Comparison of ENCODE assay signal across 8 cellular contexts in genomic region chr19:4938461-4938860, GRCh38. TPM values are rescaled to one million over a fixed set of nuclear protein-coding genes. Genes with fewer than 3 reads are reported as not detected.
DNase-seq lines count a peak whose midpoint lies in the region; ATAC-seq and TF ChIP-seq lines count a peak whose summit lies in the region.
"Not testable (repeated sequence)": the region's sequence is repeated elsewhere in the genome, so short reads cannot be mapped to it uniquely, and the experiment has no call there.
"Had no signal": no experiment of that assay in that cellular context is flagged by ENCODE, and none has a peak within 500 bp of the region (broad histone marks: within the 10 kb centered on the region; RNA-seq: fewer than 3 reads in every experiment).

No MANE protein-coding gene starts in this region.

- H3K79me2 ChIP-seq in neural progenitor cell (ENCODE audit: low read depth) = peaks cover 33% of the 10 kb centered on the region

- H3K27ac ChIP-seq in BLaER1; HEK293 (ENCODE audit: extremely low read depth, low read depth, low read length); neural progenitor cell: not testable (repeated sequence)
- peak overlapping the region; percentile 23; the same call in 1 of the 2 replicates for H3K27ac ChIP-seq in RWPE1

- not testable (repeated sequence) for H3K27me3 ChIP-seq in BLaER1, neural progenitor cell

- H4K20me1 ChIP-seq in BLaER1 (peaks cover 100% of the 10 kb centered on the region), neural progenitor cell (ENCODE audit: low read depth) (peaks cover 40% of the 10 kb centered on the region)

- H3F3A ChIP-seq in neural progenitor cell (ENCODE audit: low read depth) = not testable (repeated sequence)

- peak overlapping the region; percentile 6 for H3K27ac Mint-ChIP-seq in activated CD4-positive, alpha-beta memory T cell treated with anti-CD3 and anti-CD28 coated beads, Interleukin-2, amount 10 ng/mL, durations not matched to agents 7 days and 5 days
- not testable (repeated sequence) for H3K27ac Mint-ChIP-seq in natural killer cell treated with Interleukin-12 subunit alpha and Interleukin-12 subunit beta and Interleukin-15 and Interleukin-18, amount 100 ng/mL, for 72 hours
- peak overlapping the region; percentile 83 for H3K27ac Mint-ChIP-seq in neural progenitor cell
- H3K27ac Mint-ChIP-seq in progenitor cell of endocrine pancreas = peak overlapping the region; percentile 75

- H2AFZ ChIP-seq in neural progenitor cell (replicated peaks) = not testable (repeated sequence)

- not testable (repeated sequence) for H3K9me3 ChIP-seq in BLaER1; HEK293 (ENCODE audit: control insufficient read depth, insufficient read depth, low read depth, low read length); neural progenitor cell (ENCODE audit: low read depth)

- ATAC-seq in natural killer cell treated with Interleukin-12 subunit alpha and Interleukin-12 subunit beta and Interleukin-15 and Interleukin-18, amount 100 ng/mL, for 72 hours = not testable (repeated sequence)

- H3K4me3 ChIP-seq in BLaER1; HEK293 (ENCODE audit: low read depth, low read length); neural progenitor cell: not testable (repeated sequence)

- peaks cover 62% of the 10 kb centered on the region for H3K36me3 Mint-ChIP-seq in activated CD4-positive, alpha-beta memory T cell treated with anti-CD3 and anti-CD28 coated beads, Interleukin-2, amount 10 ng/mL, durations not matched to agents 7 days and 5 days (ENCODE audit: low read depth)
- not testable (repeated sequence) for H3K36me3 Mint-ChIP-seq in natural killer cell treated with Interleukin-12 subunit alpha and Interleukin-12 subunit beta and Interleukin-15 and Interleukin-18, amount 100 ng/mL, for 72 hours
- H3K36me3 Mint-ChIP-seq in neural progenitor cell = peaks cover 33% of the 10 kb centered on the region
- H3K36me3 Mint-ChIP-seq in progenitor cell of endocrine pancreas (ENCODE audit: insufficient read depth) = peaks cover 11% of the 10 kb centered on the region

- not testable (repeated sequence) for TF ChIP-seq CTCF in HEK293 (tag by site-specific recombination; IDR thresholded peaks at IDR 0.05); RWPE1 (conservative IDR thresholded peaks at IDR 0.05; ENCODE audit: low read depth); neural progenitor cell (IDR thresholded peaks at IDR 0.05); progenitor cell of endocrine pancreas (IDR thresholded peaks at IDR 0.05; ENCODE audit: unreplicated experiment)

- H3K27me3 Mint-ChIP-seq in activated CD4-positive, alpha-beta memory T cell treated with anti-CD3 and anti-CD28 coated beads, Interleukin-2, amount 10 ng/mL, durations not matched to agents 7 days and 5 days; natural killer cell treated with Interleukin-12 subunit alpha and Interleukin-12 subunit beta and Interleukin-15 and Interleukin-18, amount 100 ng/mL, for 72 hours; neural progenitor cell (ENCODE audit: insufficient read depth, low read depth); progenitor cell of endocrine pancreas: not testable (repeated sequence)

- not testable (repeated sequence) for H3K4me1 Mint-ChIP-seq in activated CD4-positive, alpha-beta memory T cell treated with anti-CD3 and anti-CD28 coated beads, Interleukin-2, amount 10 ng/mL, durations not matched to agents 7 days and 5 days; natural killer cell treated with Interleukin-12 subunit alpha and Interleukin-12 subunit beta and Interleukin-15 and Interleukin-18, amount 100 ng/mL, for 72 hours (ENCODE audit: low read depth in 2 of 2); neural progenitor cell; progenitor cell of endocrine pancreas (ENCODE audit: low read depth)

- H3K9me3 Mint-ChIP-seq in activated CD4-positive, alpha-beta memory T cell treated with anti-CD3 and anti-CD28 coated beads, Interleukin-2, amount 10 ng/mL, durations not matched to agents 7 days and 5 days; natural killer cell treated with Interleukin-12 subunit alpha and Interleukin-12 subunit beta and Interleukin-15 and Interleukin-18, amount 100 ng/mL, for 72 hours; neural progenitor cell; progenitor cell of endocrine pancreas (ENCODE audit: low read depth): not testable (repeated sequence)

- not testable (repeated sequence) for H3K9ac ChIP-seq in BLaER1, neural progenitor cell

- DNase-seq in RWPE1 (ENCODE audit: low spot score); activated CD4-positive, alpha-beta memory T cell treated with anti-CD3 and anti-CD28 coated beads, Interleukin-2, amount 10 ng/mL, durations not matched to agents 7 days and 5 days; neural progenitor cell (ENCODE audit: low spot score); progenitor cell of endocrine pancreas (ENCODE audit: low spot score, unreplicated experiment): not testable (repeated sequence)
- peak; percentile 18 for DNase-seq in natural killer cell treated with Interleukin-12 subunit alpha and Interleukin-12 subunit beta and Interleukin-15 and Interleukin-18, amount 100 ng/mL, for 72 hours (ENCODE audit: low spot score)

- not testable (repeated sequence) for H3K4me3 Mint-ChIP-seq in activated CD4-positive, alpha-beta memory T cell treated with anti-CD3 and anti-CD28 coated beads, Interleukin-2, amount 10 ng/mL, durations not matched to agents 7 days and 5 days; natural killer cell treated with Interleukin-12 subunit alpha and Interleukin-12 subunit beta and Interleukin-15 and Interleukin-18, amount 100 ng/mL, for 72 hours; neural progenitor cell; progenitor cell of endocrine pancreas (ENCODE audit: low read depth)

- CTCF ChIA-PET in HEK293 (lab: Yijun Ruan, JAX) (interaction anchor here (1.0 kb wide), 1 partner anchor 87 kb away, joined by 3 read pairs; no protein-coding TSS in a partner anchor), RWPE1 (lab: Yijun Ruan, JAX) (interaction anchor here (0.8 to 1.2 kb wide), 2 partner anchors 79 to 168 kb away, joined by 3 read pairs; no protein-coding TSS in a partner anchor)
- CTCF ChIA-PET in activated CD4-positive, alpha-beta memory T cell treated with anti-CD3 and anti-CD28 coated beads, Interleukin-2, amount 10 ng/mL, durations not matched to agents 7 days and 5 days (lab: Charles Lee) = not testable (repeated sequence)

- peak overlapping the region; percentile 23 for H3K4me2 ChIP-seq in BLaER1
- H3K4me2 ChIP-seq in neural progenitor cell = not testable (repeated sequence)

- POLR2A ChIA-PET in HEK293 (lab: Yijun Ruan, JAX) = interaction anchor here (1.1 kb wide), 1 partner anchor 12 kb away, joined by 4 read pairs; no protein-coding TSS in a partner anchor
- POLR2A ChIA-PET in RWPE1 (lab: Yijun Ruan, JAX; ENCODE audit: low non-redundant PET); activated CD4-positive, alpha-beta memory T cell treated with anti-CD3 and anti-CD28 coated beads, Interleukin-2, amount 10 ng/mL, durations not matched to agents 7 days and 5 days (lab: Charles Lee): not testable (repeated sequence)

- H3K36me3 ChIP-seq in BLaER1 = peaks cover 100% of the 10 kb centered on the region
- H3K36me3 ChIP-seq in HEK293 (ENCODE audit: control insufficient read depth in 2 of 2, insufficient read depth in 1 of 2, low read length in 2 of 2) = peaks cover 63 to 85% of the 10 kb centered on the region in 2 experiments
- H3K36me3 ChIP-seq in neural progenitor cell = not testable (repeated sequence)

- peaks cover 46% of the 10 kb centered on the region for H3K4me1 ChIP-seq in BLaER1
- H3K4me1 ChIP-seq in HEK293 (ENCODE audit: control insufficient read depth, insufficient read depth, low read length); neural progenitor cell: not testable (repeated sequence)

TF ChIP-seq in HEK293, 187 proteins besides CTCF, POLR2A, EP300 and RAD21:
- TF ChIP-seq, protein P1, sequence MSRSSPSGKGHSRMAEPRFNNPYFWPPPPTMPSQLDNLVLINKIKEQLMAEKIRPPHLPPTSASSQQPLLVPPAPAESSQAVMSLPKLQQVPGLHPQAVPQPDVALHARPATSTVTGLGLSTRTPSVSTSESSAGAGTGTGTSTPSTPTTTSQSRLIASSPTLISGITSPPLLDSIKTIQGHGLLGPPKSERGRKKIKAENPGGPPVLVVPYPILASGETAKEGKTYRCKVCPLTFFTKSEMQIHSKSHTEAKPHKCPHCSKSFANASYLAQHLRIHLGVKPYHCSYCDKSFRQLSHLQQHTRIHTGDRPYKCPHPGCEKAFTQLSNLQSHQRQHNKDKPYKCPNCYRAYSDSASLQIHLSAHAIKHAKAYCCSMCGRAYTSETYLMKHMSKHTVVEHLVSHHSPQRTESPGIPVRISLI (tag by site-specific recombination; IDR thresholded peaks at IDR 0.05) = 0 out of 2 replicates have a peak, but pooled peaks have one; percentile 73

RNA-seq across cellular contexts. Expression of gene UHRF1, which starts 29.2 kb away (rescaled TPM):
- total RNA-seq in activated CD4-positive, alpha-beta memory T cell treated with anti-CD3 and anti-CD28 coated beads, Interleukin-2, amount 10 ng/mL, durations not matched to agents 7 days and 5 days = 10 to 100 TPM; 86.5 to 88.3 TPM
- 100 to 1,000 TPM in 1 of 2 donors, 10 to 100 TPM in 1; 75.5 to 201 TPM for total RNA-seq in natural killer cell treated with Interleukin-12 subunit alpha and Interleukin-12 subunit beta and Interleukin-15 and Interleukin-18, amount 100 ng/mL, for 72 hours
- total RNA-seq in neural progenitor cell (ENCODE audit: low replicate concordance) = 34.1 and 74.7 TPM in 2 replicates
- total RNA-seq in progenitor cell of endocrine pancreas = 60.2 and 63.5 TPM in 2 replicates

RNA-seq across cellular contexts. Expression of gene KDM4B, which starts 30.5 kb away (rescaled TPM):
- 10 to 100 TPM; 46.3 to 50.9 TPM for total RNA-seq in activated CD4-positive, alpha-beta memory T cell treated with anti-CD3 and anti-CD28 coated beads, Interleukin-2, amount 10 ng/mL, durations not matched to agents 7 days and 5 days
- 10 to 100 TPM; 57.0 to 63.1 TPM for total RNA-seq in natural killer cell treated with Interleukin-12 subunit alpha and Interleukin-12 subunit beta and Interleukin-15 and Interleukin-18, amount 100 ng/mL, for 72 hours
- total RNA-seq in neural progenitor cell (ENCODE audit: low replicate concordance) = 16.0 and 45.1 TPM in 2 replicates
- total RNA-seq in progenitor cell of endocrine pancreas = 59.6 TPM in 2 replicates

RNA-seq across cellular contexts. Expression of gene ARRDC5, which starts 35.8 kb away (rescaled TPM):
- 1 to 10 TPM in 1 of 2 experiments, under 1 TPM in 1; 0.85 to 1.0 TPM for total RNA-seq in activated CD4-positive, alpha-beta memory T cell treated with anti-CD3 and anti-CD28 coated beads, Interleukin-2, amount 10 ng/mL, durations not matched to agents 7 days and 5 days
- 1 to 10 TPM; 1.6 to 2.2 TPM for total RNA-seq in natural killer cell treated with Interleukin-12 subunit alpha and Interleukin-12 subunit beta and Interleukin-15 and Interleukin-18, amount 100 ng/mL, for 72 hours
- total RNA-seq in neural progenitor cell (ENCODE audit: low replicate concordance) (not detected in 2 replicates), progenitor cell of endocrine pancreas (not detected in 2 replicates)
- total RNA-seq: A172 had no signal
